ENCODE assay signal across 15 cellular contexts in genomic region chr13:39106216-39106995, GRCh38.
DNase-seq lines count a peak whose midpoint lies in the region; ATAC-seq and TF ChIP-seq lines count a peak whose summit lies in the region.
"Had no signal": no experiment of that assay in that cellular context is flagged by ENCODE, and none has a peak within 500 bp of the region (broad histone marks: within the 10 kb centered on the region; RNA-seq: fewer than 3 reads in every experiment).

No MANE protein-coding gene starts in this region.

- H3K9me3 Mint-ChIP-seq in activated CD4-positive, alpha-beta T cell treated with anti-CD3 and anti-CD28 coated beads for 36 hours (ENCODE audit: low read depth), result no peaks in the 10 kb centered on the region
- H3K9me3 Mint-ChIP-seq: activated CD4-positive, alpha-beta memory T cell treated with anti-CD3 and anti-CD28 coated beads for 36 hours had no signal

- no peak overlapping the region for H3K27ac ChIP-seq in colonic mucosa
- no peak overlapping the region for H3K27ac ChIP-seq in testis
- H3K27ac ChIP-seq: psoas muscle, RWPE1 had no signal

- no peaks in the 10 kb centered on the region for H3K4me1 ChIP-seq in colonic mucosa
- no peaks in the 10 kb centered on the region for H3K4me1 ChIP-seq in testis
- H3K4me1 ChIP-seq: psoas muscle had no signal

- 71 to 75% methylated on average over 7 to 8 of the region's 8 CpGs for WGBS in testis, 2 donors

- peak; percentile 97 for DNase-seq in COR-L47 (lab: John Stamatoyannopoulos, UW)
- DNase-seq in NCI-H1092 (lab: John Stamatoyannopoulos, UW), result peak; percentile 58
- peak; percentile 96 for DNase-seq in NCI-H69 (lab: John Stamatoyannopoulos, UW)
- peak; percentile 39 for DNase-seq in colonic mucosa
- DNase-seq in NCI-H2227 treated with DMSO at 0.1 percent for 48 hours (lab: John Stamatoyannopoulos, UW), result no peak
- no peak for DNase-seq in activated CD4-positive, alpha-beta T cell treated with anti-CD3 and anti-CD28 coated beads for 36 hours
- no peak for DNase-seq in testis
- DNase-seq in D341Med (ENCODE audit: low spot score), result no peak
- DNase-seq: activated CD4-positive, alpha-beta memory T cell treated with anti-CD3 and anti-CD28 coated beads for 36 hours; amniotic stem cell; Calu3; hippocampal formation; psoas muscle; T-helper 9 cell had no signal

- no peak overlapping the region for H3K4me3 Mint-ChIP-seq in activated CD4-positive, alpha-beta T cell treated with anti-CD3 and anti-CD28 coated beads for 36 hours
- H3K4me3 Mint-ChIP-seq: activated CD4-positive, alpha-beta memory T cell treated with anti-CD3 and anti-CD28 coated beads for 36 hours had no signal

- intact Hi-C loops in colonic mucosa (cut with DNase I) (no loop called here), testis (cut with DNase I; ENCODE audit: low total_unique reads) (no loop called here)
- intact Hi-C loops in activated CD4-positive, alpha-beta T cell treated with anti-CD3 and anti-CD28 coated beads for 36 hours (cut with DNase I, micrococcal nuclease), result no loop called here

- ATAC-seq in activated CD4-positive, alpha-beta T cell treated with anti-CD3 and anti-CD28 coated beads for 36 hours, result no peak
- ATAC-seq: psoas muscle had no signal

- CTCF ChIA-PET in activated CD4-positive, alpha-beta T cell treated with anti-CD3 and anti-CD28 coated beads for 36 hours (lab: Charles Lee), result interaction anchor here (0.6 to 1.0 kb wide), 3 partner anchors 13 to 241 kb away, joined by 3 to 4 read pairs (median 3); no protein-coding TSS in a partner anchor

- TF ChIP-seq POLR2A in testis (IDR thresholded peaks at IDR 0.05), result no peak

- no peaks in the 10 kb centered on the region for H3K36me3 ChIP-seq in colonic mucosa
- H3K36me3 ChIP-seq in testis (ENCODE audit: low read depth, missing control alignments), result no peaks in the 10 kb centered on the region

- H3K27me3 ChIP-seq in colonic mucosa (no peaks in the 10 kb centered on the region), testis (no peaks in the 10 kb centered on the region)

- no peak overlapping the region for H3K27ac Mint-ChIP-seq in activated CD4-positive, alpha-beta T cell treated with anti-CD3 and anti-CD28 coated beads for 36 hours
- H3K27ac Mint-ChIP-seq: activated CD4-positive, alpha-beta memory T cell treated with anti-CD3 and anti-CD28 coated beads for 36 hours had no signal

- H3K4me3 ChIP-seq in colonic mucosa, result no peak overlapping the region
- H3K4me3 ChIP-seq in testis, result no peak overlapping the region
- H3K4me3 ChIP-seq: psoas muscle had no signal

- peaks cover 24% of the 10 kb centered on the region for H3K27me3 Mint-ChIP-seq in activated CD4-positive, alpha-beta T cell treated with anti-CD3 and anti-CD28 coated beads for 36 hours

- no peaks in the 10 kb centered on the region for H3K36me3 Mint-ChIP-seq in activated CD4-positive, alpha-beta T cell treated with anti-CD3 and anti-CD28 coated beads for 36 hours (ENCODE audit: low read depth)
- H3K36me3 Mint-ChIP-seq: activated CD4-positive, alpha-beta memory T cell treated with anti-CD3 and anti-CD28 coated beads for 36 hours had no signal

- H3K9me3 ChIP-seq in colonic mucosa (no peaks in the 10 kb centered on the region), testis (no peaks in the 10 kb centered on the region)
- H3K9me3 ChIP-seq: psoas muscle had no signal

- POLR2A ChIA-PET in activated CD4-positive, alpha-beta T cell treated with anti-CD3 and anti-CD28 coated beads for 36 hours (lab: Charles Lee), result no interaction called here

- H3K9ac ChIP-seq in colonic mucosa (ENCODE audit: low read depth in 2 of 2, low read length in 2 of 2), result no peak overlapping the region

- no peaks in the 10 kb centered on the region for H3K4me1 Mint-ChIP-seq in activated CD4-positive, alpha-beta T cell treated with anti-CD3 and anti-CD28 coated beads for 36 hours

- TF ChIP-seq CTCF in colonic mucosa (IDR thresholded peaks at IDR 0.05), result no peak
- TF ChIP-seq CTCF in testis (IDR thresholded peaks at IDR 0.05), result no peak

Comparison
In these comparisons a context has a peak if more than half of its experiments do, and no peak if none do; other contexts are left out.
1. DNase-seq: peak in COR-L47 (single experiment), NCI-H1092 (single experiment), NCI-H69 (single experiment) and colonic mucosa (single experiment); none in NCI-H2227 treated with DMSO at 0.1 percent for 48 hours (single experiment), activated CD4-positive, alpha-beta T cell treated with anti-CD3 and anti-CD28 coated beads for 36 hours (single experiment), testis (single experiment) and D341Med (single experiment).